In the genomic region with DNA sequence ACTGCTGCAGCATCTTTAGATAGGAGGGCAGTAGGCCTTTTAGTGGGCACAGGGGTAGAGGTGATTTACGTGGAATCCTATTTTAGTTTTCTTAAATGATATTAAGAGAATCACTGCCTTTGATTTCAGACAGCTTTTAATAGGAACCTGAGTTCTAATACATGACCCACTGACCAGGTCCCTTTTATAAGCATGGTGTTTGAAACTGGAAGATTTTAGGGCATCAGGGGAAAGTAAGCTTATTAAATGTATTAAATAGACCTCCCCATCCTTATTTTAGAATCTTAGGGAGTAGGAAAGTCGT, we compare ENCODE assay signal across 8 cellular contexts. TPM values are rescaled to one million over a fixed set of nuclear protein-coding genes. Genes with fewer than 3 reads are reported as not detected.
A peak's percentile ranks its signal among the peaks of the same experiment; 100 is the strongest.
DNase-seq lines count a peak whose midpoint lies in the region; ATAC-seq and TF ChIP-seq lines count a peak whose summit lies in the region.

No MANE protein-coding gene starts in this region.

- no peaks in the 10 kb centered on the region for H3K9me3 ChIP-seq in transverse colon

- no peak for DNase-seq in activated T-cell treated with anti-CD3 and anti-CD28 coated beads, Interleukin-2, amount 50 U/mL, for 72 hours
- no peak for DNase-seq in activated T-cell treated with anti-CD3 and anti-CD28 coated beads for 4 hours
- DNase-seq in memory B cell (ENCODE audit: low spot score in 2 of 2): no peak
- no peak for DNase-seq in transverse colon
- no peak for DNase-seq in NCI-H2227 treated with DMSO at 0.1 percent for 48 hours (lab: John Stamatoyannopoulos, UW)
- DNase-seq in GF-D8 (lab: John Stamatoyannopoulos, UW): no peak
- no peak for DNase-seq in RPMI8226

- ATAC-seq in activated T-cell treated with anti-CD3 and anti-CD28 coated beads, Interleukin-2, amount 50 U/mL, for 72 hours (replicated peaks in 1 of 2): no peak
- no peak for ATAC-seq in memory B cell (ENCODE audit: low read depth)

- H3K27me3 ChIP-seq in transverse colon: no peaks in the 10 kb centered on the region

- TF ChIP-seq EP300 in transverse colon (IDR thresholded peaks at IDR 0.05; ENCODE audit: low read depth): no peak

- H3K27ac Mint-ChIP-seq in activated T-cell treated with anti-CD3 and anti-CD28 coated beads, Interleukin-2, amount 50 U/mL, for 72 hours: peak overlapping the region; percentile 89
- H3K27ac Mint-ChIP-seq in brain: peak overlapping the region; percentile 80 to 99 (median 98)
- H3K27ac Mint-ChIP-seq in memory B cell: peak overlapping the region; percentile 86

- peak overlapping the region; percentile 88 to 99 (median 95) for H3K4me3 ChIP-seq in transverse colon

- WGBS in transverse colon (ENCODE audit: low coverage in 1 of 2), 2 donors: 0% methylated on average over 2 of the region's 2 CpGs

- intact Hi-C loops in transverse colon (cut with DNase I; ENCODE audit: low total_unique reads): loop anchor here (10.0 kb wide), 1 partner anchor 109 kb away; the partner anchor contains the start of gene CSF3

- peaks cover 16 to 23% of the 10 kb centered on the region in 2 donors for H3K36me3 Mint-ChIP-seq in activated T-cell treated with anti-CD3 and anti-CD28 coated beads, Interleukin-2, amount 50 U/mL, for 72 hours (ENCODE audit: insufficient read depth in 2 of 2)
- H3K36me3 Mint-ChIP-seq in brain (peaks cover 38% of the 10 kb centered on the region), memory B cell (peaks cover 11% of the 10 kb centered on the region)

- in situ Hi-C loops in transverse colon (cut with MboI; ENCODE audit: low pct_ligation_motif_present in 1 of 4, low pct_unique_long_range_greater_than_20kb in 1 of 4, low sequenced_read_pairs in 3 of 4): no loop called here

- peaks cover 39% of the 10 kb centered on the region for H3K4me1 Mint-ChIP-seq in activated T-cell treated with anti-CD3 and anti-CD28 coated beads, Interleukin-2, amount 50 U/mL, for 72 hours (ENCODE audit: low read depth)
- H3K4me1 Mint-ChIP-seq in brain (peaks cover 40% of the 10 kb centered on the region), memory B cell (peaks cover 21% of the 10 kb centered on the region)

- no peak for TF ChIP-seq POLR2A in transverse colon (IDR thresholded peaks at IDR 0.05)

- peak overlapping the region; percentile 96 to 98 (median 98) for H3K27ac ChIP-seq in transverse colon

- TF ChIP-seq CTCF in brain (conservative IDR thresholded peaks at IDR 0.05) (no peak), transverse colon (IDR thresholded peaks at IDR 0.05) (no peak)

- H3K4me1 ChIP-seq in transverse colon: peaks cover 19 to 41% (median 31%) of the 10 kb centered on the region in 4 donors

- H3K36me3 ChIP-seq in transverse colon: peaks cover 0 to 22% (median 8%) of the 10 kb centered on the region in 4 donors

- no peaks in the 10 kb centered on the region for H3K27me3 Mint-ChIP-seq in activated T-cell treated with anti-CD3 and anti-CD28 coated beads, Interleukin-2, amount 50 U/mL, for 72 hours (ENCODE audit: low read depth)
- H3K27me3 Mint-ChIP-seq in brain (peaks cover 7% of the 10 kb centered on the region), memory B cell (no peaks in the 10 kb centered on the region)

- H3K9me3 Mint-ChIP-seq in activated T-cell treated with anti-CD3 and anti-CD28 coated beads, Interleukin-2, amount 50 U/mL, for 72 hours: no peaks in the 10 kb centered on the region
- H3K9me3 Mint-ChIP-seq in brain: no peaks in the 10 kb centered on the region
- no peaks in the 10 kb centered on the region for H3K9me3 Mint-ChIP-seq in memory B cell

- H3K4me3 Mint-ChIP-seq in activated T-cell treated with anti-CD3 and anti-CD28 coated beads, Interleukin-2, amount 50 U/mL, for 72 hours: peak overlapping the region; percentile 89 to 92
- peak overlapping the region; percentile 93 to 99 (median 95) for H3K4me3 Mint-ChIP-seq in brain
- H3K4me3 Mint-ChIP-seq in memory B cell: peak overlapping the region; percentile 95

RNA-seq across cellular contexts. Expression of gene MSL1, which starts 2.0 kb away (rescaled TPM):
- total RNA-seq in activated T-cell treated with anti-CD3 and anti-CD28 coated beads, Interleukin-2, amount 50 U/mL, for 72 hours: 100 to 1,000 TPM; 115 to 121 TPM
- polyA plus RNA-seq in brain (ENCODE audit: insufficient read depth, low read depth, low replicate concordance): 94.4 TPM
- 100 to 1,000 TPM in 2 of 4 donors, 10 to 100 TPM in 2; 73.9 to 258 (median 90.6) TPM for total RNA-seq in transverse colon

RNA-seq across cellular contexts. Expression of gene CASC3, which starts 16.6 kb away (rescaled TPM):
- 100 to 1,000 TPM; 106 to 144 TPM for total RNA-seq in activated T-cell treated with anti-CD3 and anti-CD28 coated beads, Interleukin-2, amount 50 U/mL, for 72 hours
- polyA plus RNA-seq in brain (ENCODE audit: insufficient read depth, low read depth, low replicate concordance): 150 TPM
- 10 to 100 TPM; 41.8 to 65.1 (median 51.0) TPM for total RNA-seq in transverse colon

RNA-seq across cellular contexts. Expression of gene NR1D1, which starts 23.4 kb away (rescaled TPM):
- total RNA-seq in activated T-cell treated with anti-CD3 and anti-CD28 coated beads, Interleukin-2, amount 50 U/mL, for 72 hours: 1 to 10 TPM; 4.5 to 6.3 TPM
- 43.8 TPM for polyA plus RNA-seq in brain (ENCODE audit: insufficient read depth, low read depth, low replicate concordance)
- total RNA-seq in transverse colon: 10 to 100 TPM in 1 of 4 donors, 1 to 10 TPM in 3; 4.8 to 18.0 (median 7.3) TPM

RNA-seq across cellular contexts. Expression of gene RAPGEFL1, which starts 53.5 kb away (rescaled TPM):
- total RNA-seq in activated T-cell treated with anti-CD3 and anti-CD28 coated beads, Interleukin-2, amount 50 U/mL, for 72 hours: 1 to 10 TPM; 3.0 to 6.6 TPM
- polyA plus RNA-seq in brain (ENCODE audit: insufficient read depth, low read depth, low replicate concordance): 14.2 TPM
- 100 to 1,000 TPM; 220 to 411 (median 308) TPM for total RNA-seq in transverse colon
